In genomic region chr11:23404225-23405160, GRCh38 we compare ENCODE assay signal across 20 cellular contexts.
"Had no signal": no experiment of that assay in that cellular context is flagged by ENCODE, and none has a peak within 500 bp of the region (broad histone marks: within the 10 kb centered on the region; RNA-seq: fewer than 3 reads in every experiment).

No MANE protein-coding gene starts in this region.

- DNase-seq: activated CD4-positive, alpha-beta memory T cell treated with anti-CD3 and anti-CD28 coated beads, Interleukin-2, amount 10 ng/mL, durations not matched to agents 7 days and 5 days; activated CD4-positive, alpha-beta T cell treated with anti-CD3 and anti-CD28 coated beads, Interleukin-2, amount 10 ng/mL, durations not matched to agents 24 days and 14 days; activated effector memory CD4-positive, alpha-beta T cell treated with anti-CD3 and anti-CD28 coated beads, Interleukin-2, amount 50 U/mL, for 16 hours; activated naive CD4-positive, alpha-beta T cell treated with anti-CD3 and anti-CD28 coated beads, Interleukin-2, amount 10 ng/mL, durations not matched to agents 7 days and 5 days; amygdala; nephron progenitor cell; occipital lobe; retina; stimulated activated CD4-positive, alpha-beta T cell treated with anti-CD3 and anti-CD28 coated beads, Interleukin-2, amount 100 ng/mL, for 24 hours; SW 1271; T-helper 17 cell; trophoblast cell had no signal

- H3K27ac ChIP-seq: epithelial cell of prostate, skin epidermis, testis had no signal

- H3K4me1 Mint-ChIP-seq: activated CD4-positive, alpha-beta memory T cell treated with anti-CD3 and anti-CD28 coated beads, Interleukin-2, amount 10 ng/mL, durations not matched to agents 7 days and 5 days; activated CD4-positive, alpha-beta T cell treated with anti-CD3 and anti-CD28 coated beads, Interleukin-2, amount 10 ng/mL, durations not matched to agents 24 days and 14 days; activated naive CD4-positive, alpha-beta T cell treated with anti-CD3 and anti-CD28 coated beads, Interleukin-2, amount 10 ng/mL, durations not matched to agents 7 days and 5 days; memory B cell; nephron progenitor cell; stimulated activated effector memory CD8-positive, alpha-beta T cell treated with anti-CD3 and anti-CD28 coated beads, Interleukin-12 subunit alpha, Interleukin-12 subunit beta, amount 100 ng/mL, for 72 hours; T-helper 17 cell had no signal

- H3K4me3 ChIP-seq: skin epidermis had no signal

- H3K27me3 Mint-ChIP-seq: activated CD4-positive, alpha-beta memory T cell treated with anti-CD3 and anti-CD28 coated beads, Interleukin-2, amount 10 ng/mL, durations not matched to agents 7 days and 5 days; activated CD4-positive, alpha-beta T cell treated with anti-CD3 and anti-CD28 coated beads, Interleukin-2, amount 10 ng/mL, durations not matched to agents 24 days and 14 days; activated naive CD4-positive, alpha-beta T cell treated with anti-CD3 and anti-CD28 coated beads, Interleukin-2, amount 10 ng/mL, durations not matched to agents 7 days and 5 days; progenitor cell of endocrine pancreas; T-helper 17 cell had no signal

- H3K27ac Mint-ChIP-seq: activated CD4-positive, alpha-beta memory T cell treated with anti-CD3 and anti-CD28 coated beads, Interleukin-2, amount 10 ng/mL, durations not matched to agents 7 days and 5 days; activated CD4-positive, alpha-beta T cell treated with anti-CD3 and anti-CD28 coated beads, Interleukin-2, amount 10 ng/mL, durations not matched to agents 24 days and 14 days; activated naive CD4-positive, alpha-beta T cell treated with anti-CD3 and anti-CD28 coated beads, Interleukin-2, amount 10 ng/mL, durations not matched to agents 7 days and 5 days; memory B cell; nephron progenitor cell; progenitor cell of endocrine pancreas; stimulated activated effector memory CD8-positive, alpha-beta T cell treated with anti-CD3 and anti-CD28 coated beads, Interleukin-12 subunit alpha, Interleukin-12 subunit beta, amount 100 ng/mL, for 72 hours; T-helper 17 cell had no signal

- H3K4me1 ChIP-seq: testis had no signal

- H3K9me3 ChIP-seq: testis had no signal

- ATAC-seq: activated CD4-positive, CD25-positive, alpha-beta regulatory T cell treated with anti-CD3 and anti-CD28 coated beads, Interleukin-2, amount 50 U/mL, for 24 hours; left lobe of liver; stimulated activated effector memory CD8-positive, alpha-beta T cell treated with anti-CD3 and anti-CD28 coated beads, Interleukin-12 subunit alpha, Interleukin-12 subunit beta, amount 100 ng/mL, for 72 hours; T-helper 17 cell had no signal

- H3K36me3 Mint-ChIP-seq: activated naive CD4-positive, alpha-beta T cell treated with anti-CD3 and anti-CD28 coated beads, Interleukin-2, amount 10 ng/mL, durations not matched to agents 7 days and 5 days; memory B cell; stimulated activated effector memory CD8-positive, alpha-beta T cell treated with anti-CD3 and anti-CD28 coated beads, Interleukin-12 subunit alpha, Interleukin-12 subunit beta, amount 100 ng/mL, for 72 hours had no signal

- H3K4me3 Mint-ChIP-seq: activated CD4-positive, alpha-beta memory T cell treated with anti-CD3 and anti-CD28 coated beads, Interleukin-2, amount 10 ng/mL, durations not matched to agents 7 days and 5 days; activated CD4-positive, alpha-beta T cell treated with anti-CD3 and anti-CD28 coated beads, Interleukin-2, amount 10 ng/mL, durations not matched to agents 24 days and 14 days; activated naive CD4-positive, alpha-beta T cell treated with anti-CD3 and anti-CD28 coated beads, Interleukin-2, amount 10 ng/mL, durations not matched to agents 7 days and 5 days; memory B cell; nephron progenitor cell; stimulated activated effector memory CD8-positive, alpha-beta T cell treated with anti-CD3 and anti-CD28 coated beads, Interleukin-12 subunit alpha, Interleukin-12 subunit beta, amount 100 ng/mL, for 72 hours; T-helper 17 cell had no signal

- H3K27me3 ChIP-seq: testis had no signal
